ENCODE assay signal across 7 cellular contexts in genomic region chr7:114158854-114159253, GRCh38.
"Had no signal": no experiment of that assay in that cellular context is flagged by ENCODE, and none has a peak within 500 bp of the region (broad histone marks: within the 10 kb centered on the region; RNA-seq: fewer than 3 reads in every experiment).

No MANE protein-coding gene starts in this region.

- DNase-seq: H9, HCEC 1CT, HFFc6, IMR-90, KG1 had no signal

- H2AFZ ChIP-seq: GM23338 had no signal

- H3K4me2 ChIP-seq: GM23338 had no signal

- H3K4me3 Mint-ChIP-seq: GM23338, H9, HFFc6 had no signal

- H3K9me3 Mint-ChIP-seq: GM23338, H9 had no signal

- H3K4me3 ChIP-seq: GM23338, K562 had no signal

- H3K27ac Mint-ChIP-seq: GM23338, HFFc6 had no signal

- ATAC-seq: GM23338, K562 had no signal
